Comparison of ENCODE assay signal across 20 cellular contexts in genomic region chr10:108592926-108593325, GRCh38.
DNase-seq lines count a peak whose midpoint lies in the region; FAIRE-seq lines count a peak whose summit lies in the region.
"Had no signal": no experiment of that assay in that cellular context is flagged by ENCODE, and none has a peak within 500 bp of the region (broad histone marks: within the 10 kb centered on the region; RNA-seq: fewer than 3 reads in every experiment).

No MANE protein-coding gene starts in this region.

- no peak overlapping the region for H3K27ac Mint-ChIP-seq in activated CD4-positive, alpha-beta T cell treated with anti-CD3 and anti-CD28 coated beads, Interleukin-2, amount 10 ng/mL, durations not matched to agents 7 days and 5 days
- H3K27ac Mint-ChIP-seq: B cell; CD4-positive, CD25-positive, alpha-beta regulatory T cell; CD8-positive, alpha-beta T cell; HFFc6 had no signal

- H3K27ac ChIP-seq in SK-N-MC: peak overlapping the region; percentile 89
- H3K27ac ChIP-seq: BLaER1, C4-2B had no signal

- H3K4me3 Mint-ChIP-seq in activated CD4-positive, alpha-beta T cell treated with anti-CD3 and anti-CD28 coated beads, Interleukin-2, amount 10 ng/mL, durations not matched to agents 7 days and 5 days: no peak overlapping the region
- H3K4me3 Mint-ChIP-seq: B cell; CD4-positive, CD25-positive, alpha-beta regulatory T cell; CD8-positive, alpha-beta T cell; HFFc6 had no signal

- no peaks in the 10 kb centered on the region for H3K36me3 ChIP-seq in SK-N-MC (ENCODE audit: insufficient read depth, low read length)
- H3K36me3 ChIP-seq: BLaER1, HAP-1 had no signal

- H3K4me1 Mint-ChIP-seq in activated CD4-positive, alpha-beta T cell treated with anti-CD3 and anti-CD28 coated beads, Interleukin-2, amount 10 ng/mL, durations not matched to agents 7 days and 5 days: no peaks in the 10 kb centered on the region
- H3K4me1 Mint-ChIP-seq: CD4-positive, CD25-positive, alpha-beta regulatory T cell had no signal

- CTCF ChIA-PET in activated CD4-positive, alpha-beta T cell treated with anti-CD3 and anti-CD28 coated beads, Interleukin-2, amount 10 ng/mL, durations not matched to agents 7 days and 5 days (lab: Charles Lee): no interaction called here

- DNase-seq in SK-N-MC (ENCODE audit: low read depth, low spot score) (no peak), pons (ENCODE audit: low spot score) (peak; percentile 6), NCI-H2171 (lab: John Stamatoyannopoulos, UW) (no peak), inferior parietal cortex (ENCODE audit: extremely low spot score) (no peak)
- no peak for DNase-seq in activated CD4-positive, alpha-beta T cell treated with anti-CD3 and anti-CD28 coated beads, Interleukin-2, amount 10 ng/mL, durations not matched to agents 7 days and 5 days
- DNase-seq: Caco-2; CD4-positive, CD25-positive, alpha-beta regulatory T cell; CD8-positive, alpha-beta T cell; DMS153; DND-41; GDM1; GOT3; HFFc6 had no signal

- no peaks in the 10 kb centered on the region for H3K9me3 Mint-ChIP-seq in activated CD4-positive, alpha-beta T cell treated with anti-CD3 and anti-CD28 coated beads, Interleukin-2, amount 10 ng/mL, durations not matched to agents 7 days and 5 days

- no peak overlapping the region for H3K9ac ChIP-seq in SK-N-MC (ENCODE audit: insufficient read length)
- H3K9ac ChIP-seq: BLaER1 had no signal

- H3K4me3 ChIP-seq in SK-N-MC: peak overlapping the region; percentile 58
- H3K4me3 ChIP-seq: BLaER1, GM12878, HAP-1 had no signal

- FAIRE-seq in G401.6 (lab: Jason Lieb, UNC): peak; percentile 30
- FAIRE-seq: GM12878, H54 had no signal

- POLR2A ChIA-PET in activated CD4-positive, alpha-beta T cell treated with anti-CD3 and anti-CD28 coated beads, Interleukin-2, amount 10 ng/mL, durations not matched to agents 7 days and 5 days (lab: Charles Lee): no interaction called here

- no peaks in the 10 kb centered on the region for H3K9me3 ChIP-seq in SK-N-MC (ENCODE audit: low read depth, low read length)
- H3K9me3 ChIP-seq: BLaER1, HAP-1 had no signal

- H3K36me3 Mint-ChIP-seq in activated CD4-positive, alpha-beta T cell treated with anti-CD3 and anti-CD28 coated beads, Interleukin-2, amount 10 ng/mL, durations not matched to agents 7 days and 5 days (ENCODE audit: low read depth): no peaks in the 10 kb centered on the region
- H3K36me3 Mint-ChIP-seq: CD4-positive, CD25-positive, alpha-beta regulatory T cell; CD8-positive, alpha-beta T cell had no signal

- H3K27me3 Mint-ChIP-seq in activated CD4-positive, alpha-beta T cell treated with anti-CD3 and anti-CD28 coated beads, Interleukin-2, amount 10 ng/mL, durations not matched to agents 7 days and 5 days: no peaks in the 10 kb centered on the region
- H3K27me3 Mint-ChIP-seq: B cell; CD4-positive, CD25-positive, alpha-beta regulatory T cell had no signal
